In the genomic region with DNA sequence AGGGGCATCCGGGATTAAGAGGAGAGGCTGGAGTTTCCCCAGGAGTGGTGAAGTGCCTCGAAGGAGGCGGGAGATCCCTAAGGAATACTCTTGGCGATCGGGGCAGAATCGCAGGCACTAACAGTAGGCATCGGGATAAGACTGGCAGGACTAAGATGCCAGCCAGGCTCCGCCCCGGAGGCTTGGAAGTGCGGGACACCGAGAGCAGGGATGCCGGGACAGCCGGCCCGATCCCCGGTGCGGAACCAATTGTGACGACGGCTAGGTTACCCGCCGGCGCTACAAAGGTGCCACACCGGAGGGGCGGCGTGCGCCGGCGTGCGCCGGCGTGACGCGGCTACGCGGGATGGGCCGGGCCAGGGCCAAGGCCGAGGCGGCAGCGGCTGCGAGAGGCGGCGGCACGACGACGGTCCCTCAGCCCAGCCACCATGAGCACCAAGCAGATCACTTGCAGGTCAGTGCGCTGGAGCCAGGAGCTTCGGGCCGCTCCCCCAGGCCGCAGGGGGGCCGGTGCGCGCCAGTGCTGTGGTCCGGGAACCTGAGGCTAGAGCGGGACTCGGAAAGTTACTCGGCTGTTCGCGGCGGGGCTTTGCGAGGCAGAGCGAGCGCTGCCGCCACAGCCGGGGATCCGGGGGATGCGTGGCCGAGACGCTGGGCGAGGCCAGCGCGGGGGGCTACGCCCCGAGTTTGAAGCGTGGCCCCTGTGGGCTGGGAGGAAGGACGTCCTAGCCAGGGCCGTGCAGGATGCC, we compare ENCODE assay signal across 1 cellular context.
TF ChIP-seq lines count a peak whose summit lies in the region.

MKRN2 (plus strand) TSS at position 365 of the 749 bp plus-strand sequence; CDS start at position 429, 64 bp downstream.

TF ChIP-seq in HepG2, 621 proteins besides CTCF, POLR2A, EP300 and RAD21 (continued from another document and continues in another):
- TF ChIP-seq FOXC1 (CRISPR knock-in tag; IDR thresholded peaks at IDR 0.05; ENCODE audit: borderline replicate concordance): no peak
- TF ChIP-seq, protein P1, sequence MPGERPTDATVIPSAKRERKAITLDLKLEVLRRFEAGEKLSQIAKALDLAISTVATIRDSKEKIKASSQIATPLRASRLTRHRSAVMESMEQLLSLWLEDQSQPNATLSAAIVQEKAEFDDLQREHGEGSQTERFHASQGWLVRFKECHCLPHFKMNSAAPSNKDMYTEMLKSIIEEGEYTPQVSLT (CRISPR knock-in tag; IDR thresholded peaks at IDR 0.05; ENCODE audit: borderline replicate concordance, low read depth): no peak; the same call in 1 of the 2 replicates
- peak; percentile 78 for TF ChIP-seq ZFP36L1 (CRISPR knock-in tag; IDR thresholded peaks at IDR 0.05)
- peak; percentile 98 for TF ChIP-seq PHF8 (CRISPR knock-in tag; IDR thresholded peaks at IDR 0.05)
- TF ChIP-seq ZKSCAN1 (IDR thresholded peaks at IDR 0.05; ENCODE audit: low read length): 0 out of 2 replicates have a peak, but pooled peaks have one; percentile 34
- TF ChIP-seq AHR (CRISPR knock-in tag; IDR thresholded peaks at IDR 0.05): peak; percentile 51; the same call in 1 of the 2 replicates
- peak; percentile 81; the same call in 1 of the 2 replicates for TF ChIP-seq ZNF792 (CRISPR knock-in tag; IDR thresholded peaks at IDR 0.05)
- TF ChIP-seq ZBED4 (CRISPR knock-in tag; IDR thresholded peaks at IDR 0.05; ENCODE audit: borderline replicate concordance): peak; percentile 43; the same call in 1 of the 2 replicates
- TF ChIP-seq ZNF879 (CRISPR knock-in tag; IDR thresholded peaks at IDR 0.05): 0 out of 2 replicates have a peak, but pooled peaks have one; percentile 13
- 0 out of 2 replicates have a peak, but pooled peaks have one; percentile 42 for TF ChIP-seq ZNF567 (CRISPR knock-in tag; IDR thresholded peaks at IDR 0.05; ENCODE audit: borderline replicate concordance)
- TF ChIP-seq, protein P2, sequence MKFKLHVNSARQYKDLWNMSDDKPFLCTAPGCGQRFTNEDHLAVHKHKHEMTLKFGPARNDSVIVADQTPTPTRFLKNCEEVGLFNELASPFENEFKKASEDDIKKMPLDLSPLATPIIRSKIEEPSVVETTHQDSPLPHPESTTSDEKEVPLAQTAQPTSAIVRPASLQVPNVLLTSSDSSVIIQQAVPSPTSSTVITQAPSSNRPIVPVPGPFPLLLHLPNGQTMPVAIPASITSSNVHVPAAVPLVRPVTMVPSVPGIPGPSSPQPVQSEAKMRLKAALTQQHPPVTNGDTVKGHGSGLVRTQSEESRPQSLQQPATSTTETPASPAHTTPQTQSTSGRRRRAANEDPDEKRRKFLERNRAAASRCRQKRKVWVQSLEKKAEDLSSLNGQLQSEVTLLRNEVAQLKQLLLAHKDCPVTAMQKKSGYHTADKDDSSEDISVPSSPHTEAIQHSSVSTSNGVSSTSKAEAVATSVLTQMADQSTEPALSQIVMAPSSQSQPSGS (CRISPR knock-in tag; IDR thresholded peaks at IDR 0.05): peak; percentile 47; the same call in 1 of the 2 replicates
- TF ChIP-seq RARA (CRISPR knock-in tag; IDR thresholded peaks at IDR 0.05): peak; percentile 36; the same call in 1 of the 2 replicates
- TF ChIP-seq SNAPC2 (CRISPR knock-in tag; IDR thresholded peaks at IDR 0.05): no peak
- TF ChIP-seq, protein P3, sequence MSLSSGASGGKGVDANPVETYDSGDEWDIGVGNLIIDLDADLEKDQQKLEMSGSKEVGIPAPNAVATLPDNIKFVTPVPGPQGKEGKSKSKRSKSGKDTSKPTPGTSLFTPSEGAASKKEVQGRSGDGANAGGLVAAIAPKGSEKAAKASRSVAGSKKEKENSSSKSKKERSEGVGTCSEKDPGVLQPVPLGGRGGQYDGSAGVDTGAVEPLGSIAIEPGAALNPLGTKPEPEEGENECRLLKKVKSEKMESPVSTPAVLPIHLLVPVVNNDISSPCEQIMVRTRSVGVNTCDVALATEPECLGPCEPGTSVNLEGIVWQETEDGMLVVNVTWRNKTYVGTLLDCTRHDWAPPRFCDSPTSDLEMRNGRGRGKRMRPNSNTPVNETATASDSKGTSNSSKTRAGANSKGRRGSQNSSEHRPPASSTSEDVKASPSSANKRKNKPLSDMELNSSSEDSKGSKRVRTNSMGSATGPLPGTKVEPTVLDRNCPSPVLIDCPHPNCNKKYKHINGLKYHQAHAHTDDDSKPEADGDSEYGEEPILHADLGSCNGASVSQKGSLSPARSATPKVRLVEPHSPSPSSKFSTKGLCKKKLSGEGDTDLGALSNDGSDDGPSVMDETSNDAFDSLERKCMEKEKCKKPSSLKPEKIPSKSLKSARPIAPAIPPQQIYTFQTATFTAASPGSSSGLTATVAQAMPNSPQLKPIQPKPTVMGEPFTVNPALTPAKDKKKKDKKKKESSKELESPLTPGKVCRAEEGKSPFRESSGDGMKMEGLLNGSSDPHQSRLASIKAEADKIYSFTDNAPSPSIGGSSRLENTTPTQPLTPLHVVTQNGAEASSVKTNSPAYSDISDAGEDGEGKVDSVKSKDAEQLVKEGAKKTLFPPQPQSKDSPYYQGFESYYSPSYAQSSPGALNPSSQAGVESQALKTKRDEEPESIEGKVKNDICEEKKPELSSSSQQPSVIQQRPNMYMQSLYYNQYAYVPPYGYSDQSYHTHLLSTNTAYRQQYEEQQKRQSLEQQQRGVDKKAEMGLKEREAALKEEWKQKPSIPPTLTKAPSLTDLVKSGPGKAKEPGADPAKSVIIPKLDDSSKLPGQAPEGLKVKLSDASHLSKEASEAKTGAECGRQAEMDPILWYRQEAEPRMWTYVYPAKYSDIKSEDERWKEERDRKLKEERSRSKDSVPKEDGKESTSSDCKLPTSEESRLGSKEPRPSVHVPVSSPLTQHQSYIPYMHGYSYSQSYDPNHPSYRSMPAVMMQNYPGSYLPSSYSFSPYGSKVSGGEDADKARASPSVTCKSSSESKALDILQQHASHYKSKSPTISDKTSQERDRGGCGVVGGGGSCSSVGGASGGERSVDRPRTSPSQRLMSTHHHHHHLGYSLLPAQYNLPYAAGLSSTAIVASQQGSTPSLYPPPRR (CRISPR knock-in tag; IDR thresholded peaks at IDR 0.05; ENCODE audit: borderline replicate concordance): peak; percentile 56; the same call in 1 of the 2 replicates
- no peak for TF ChIP-seq ZNF326 (CRISPR knock-in tag; IDR thresholded peaks at IDR 0.05; ENCODE audit: borderline replicate concordance)
- no peak for TF ChIP-seq FLYWCH1 (CRISPR knock-in tag; IDR thresholded peaks at IDR 0.05)
- TF ChIP-seq RARG (CRISPR knock-in tag; IDR thresholded peaks at IDR 0.05; ENCODE audit: low read depth): no peak
- TF ChIP-seq TEAD3 (CRISPR knock-in tag; optimal IDR thresholded peaks at IDR 0.05; ENCODE audit: borderline replicate concordance): peak; percentile 45
- peak; percentile 92 for TF ChIP-seq SRY (CRISPR knock-in tag; IDR thresholded peaks at IDR 0.05)
- TF ChIP-seq GTF2F1 (IDR thresholded peaks at IDR 0.05; ENCODE audit: low read length): no peak
- TF ChIP-seq SOX6 (IDR thresholded peaks at IDR 0.05): no peak
- TF ChIP-seq SOX6 (CRISPR knock-in tag; IDR thresholded peaks at IDR 0.05): peak; percentile 54
- TF ChIP-seq ZNF605 (CRISPR knock-in tag; IDR thresholded peaks at IDR 0.05): peak; percentile 68; the same call in 1 of the 2 replicates
- no peak; the same call in 1 of the 2 replicates for TF ChIP-seq ZNF740 (CRISPR knock-in tag; IDR thresholded peaks at IDR 0.05)
- TF ChIP-seq MIER2 (CRISPR knock-in tag; IDR thresholded peaks at IDR 0.05): no peak
- no peak for TF ChIP-seq RFXANK (CRISPR knock-in tag; IDR thresholded peaks at IDR 0.05)
- peak; percentile 91; the same call in 1 of the 2 replicates for TF ChIP-seq ZNF674 (CRISPR knock-in tag; IDR thresholded peaks at IDR 0.05; ENCODE audit: low read depth)
- TF ChIP-seq, protein P4, sequence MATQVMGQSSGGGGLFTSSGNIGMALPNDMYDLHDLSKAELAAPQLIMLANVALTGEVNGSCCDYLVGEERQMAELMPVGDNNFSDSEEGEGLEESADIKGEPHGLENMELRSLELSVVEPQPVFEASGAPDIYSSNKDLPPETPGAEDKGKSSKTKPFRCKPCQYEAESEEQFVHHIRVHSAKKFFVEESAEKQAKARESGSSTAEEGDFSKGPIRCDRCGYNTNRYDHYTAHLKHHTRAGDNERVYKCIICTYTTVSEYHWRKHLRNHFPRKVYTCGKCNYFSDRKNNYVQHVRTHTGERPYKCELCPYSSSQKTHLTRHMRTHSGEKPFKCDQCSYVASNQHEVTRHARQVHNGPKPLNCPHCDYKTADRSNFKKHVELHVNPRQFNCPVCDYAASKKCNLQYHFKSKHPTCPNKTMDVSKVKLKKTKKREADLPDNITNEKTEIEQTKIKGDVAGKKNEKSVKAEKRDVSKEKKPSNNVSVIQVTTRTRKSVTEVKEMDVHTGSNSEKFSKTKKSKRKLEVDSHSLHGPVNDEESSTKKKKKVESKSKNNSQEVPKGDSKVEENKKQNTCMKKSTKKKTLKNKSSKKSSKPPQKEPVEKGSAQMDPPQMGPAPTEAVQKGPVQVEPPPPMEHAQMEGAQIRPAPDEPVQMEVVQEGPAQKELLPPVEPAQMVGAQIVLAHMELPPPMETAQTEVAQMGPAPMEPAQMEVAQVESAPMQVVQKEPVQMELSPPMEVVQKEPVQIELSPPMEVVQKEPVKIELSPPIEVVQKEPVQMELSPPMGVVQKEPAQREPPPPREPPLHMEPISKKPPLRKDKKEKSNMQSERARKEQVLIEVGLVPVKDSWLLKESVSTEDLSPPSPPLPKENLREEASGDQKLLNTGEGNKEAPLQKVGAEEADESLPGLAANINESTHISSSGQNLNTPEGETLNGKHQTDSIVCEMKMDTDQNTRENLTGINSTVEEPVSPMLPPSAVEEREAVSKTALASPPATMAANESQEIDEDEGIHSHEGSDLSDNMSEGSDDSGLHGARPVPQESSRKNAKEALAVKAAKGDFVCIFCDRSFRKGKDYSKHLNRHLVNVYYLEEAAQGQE (IDR thresholded peaks at IDR 0.05; ENCODE audit: borderline replicate concordance in 1 of 2, low read depth in 1 of 2, low read length in 2 of 2): peak in 1 of 2 experiments; percentile 62; a peak in 2 of 4 replicates
- no peak for TF ChIP-seq JUNB (CRISPR knock-in tag; IDR thresholded peaks at IDR 0.05; ENCODE audit: borderline replicate concordance)
- no peak for TF ChIP-seq ZBTB1 (CRISPR knock-in tag; IDR thresholded peaks at IDR 0.05; ENCODE audit: borderline replicate concordance)
- TF ChIP-seq ZNF543 (CRISPR knock-in tag; IDR thresholded peaks at IDR 0.05): no peak
- TF ChIP-seq SPEN (CRISPR knock-in tag; IDR thresholded peaks at IDR 0.05; ENCODE audit: low read depth): peak; percentile 85; the same call in 1 of the 2 replicates
- TF ChIP-seq, protein P5, sequence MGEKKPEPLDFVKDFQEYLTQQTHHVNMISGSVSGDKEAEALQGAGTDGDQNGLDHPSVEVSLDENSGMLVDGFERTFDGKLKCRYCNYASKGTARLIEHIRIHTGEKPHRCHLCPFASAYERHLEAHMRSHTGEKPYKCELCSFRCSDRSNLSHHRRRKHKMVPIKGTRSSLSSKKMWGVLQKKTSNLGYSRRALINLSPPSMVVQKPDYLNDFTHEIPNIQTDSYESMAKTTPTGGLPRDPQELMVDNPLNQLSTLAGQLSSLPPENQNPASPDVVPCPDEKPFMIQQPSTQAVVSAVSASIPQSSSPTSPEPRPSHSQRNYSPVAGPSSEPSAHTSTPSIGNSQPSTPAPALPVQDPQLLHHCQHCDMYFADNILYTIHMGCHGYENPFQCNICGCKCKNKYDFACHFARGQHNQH (CRISPR knock-in tag; IDR thresholded peaks at IDR 0.05): peak; percentile 56; the same call in 1 of the 2 replicates
- peak; percentile 62; the same call in 1 of the 2 replicates for TF ChIP-seq ZFP41 (CRISPR knock-in tag; IDR thresholded peaks at IDR 0.05; ENCODE audit: borderline replicate concordance)
- peak; percentile 54; the same call in 1 of the 2 replicates for TF ChIP-seq GATAD2A (CRISPR knock-in tag; IDR thresholded peaks at IDR 0.05)
- TF ChIP-seq NRL (CRISPR knock-in tag; IDR thresholded peaks at IDR 0.05; ENCODE audit: borderline replicate concordance): peak; percentile 93
- TF ChIP-seq BORCS8-MEF2B (CRISPR knock-in tag; IDR thresholded peaks at IDR 0.05): peak; percentile 71; the same call in 1 of the 2 replicates
- TF ChIP-seq ZNF878 (CRISPR knock-in tag; IDR thresholded peaks at IDR 0.05): peak; percentile 53; the same call in 1 of the 2 replicates
- TF ChIP-seq IKZF4 (CRISPR knock-in tag; IDR thresholded peaks at IDR 0.05; ENCODE audit: borderline replicate concordance, low read depth, not compliant biosample characterization): peak; percentile 81
- no peak for TF ChIP-seq NFATC3 (CRISPR knock-in tag; IDR thresholded peaks at IDR 0.05)
- TF ChIP-seq, protein P6, sequence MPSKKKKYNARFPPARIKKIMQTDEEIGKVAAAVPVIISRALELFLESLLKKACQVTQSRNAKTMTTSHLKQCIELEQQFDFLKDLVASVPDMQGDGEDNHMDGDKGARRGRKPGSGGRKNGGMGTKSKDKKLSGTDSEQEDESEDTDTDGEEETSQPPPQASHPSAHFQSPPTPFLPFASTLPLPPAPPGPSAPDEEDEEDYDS (CRISPR knock-in tag; IDR thresholded peaks at IDR 0.05): no peak
- TF ChIP-seq ZFP90 (CRISPR knock-in tag; IDR thresholded peaks at IDR 0.05; ENCODE audit: borderline replicate concordance): peak; percentile 69; the same call in 1 of the 2 replicates
- TF ChIP-seq ZNF773 (CRISPR knock-in tag; IDR thresholded peaks at IDR 0.05; ENCODE audit: borderline replicate concordance): peak; percentile 69; the same call in 1 of the 2 replicates
